In the genomic region with DNA sequence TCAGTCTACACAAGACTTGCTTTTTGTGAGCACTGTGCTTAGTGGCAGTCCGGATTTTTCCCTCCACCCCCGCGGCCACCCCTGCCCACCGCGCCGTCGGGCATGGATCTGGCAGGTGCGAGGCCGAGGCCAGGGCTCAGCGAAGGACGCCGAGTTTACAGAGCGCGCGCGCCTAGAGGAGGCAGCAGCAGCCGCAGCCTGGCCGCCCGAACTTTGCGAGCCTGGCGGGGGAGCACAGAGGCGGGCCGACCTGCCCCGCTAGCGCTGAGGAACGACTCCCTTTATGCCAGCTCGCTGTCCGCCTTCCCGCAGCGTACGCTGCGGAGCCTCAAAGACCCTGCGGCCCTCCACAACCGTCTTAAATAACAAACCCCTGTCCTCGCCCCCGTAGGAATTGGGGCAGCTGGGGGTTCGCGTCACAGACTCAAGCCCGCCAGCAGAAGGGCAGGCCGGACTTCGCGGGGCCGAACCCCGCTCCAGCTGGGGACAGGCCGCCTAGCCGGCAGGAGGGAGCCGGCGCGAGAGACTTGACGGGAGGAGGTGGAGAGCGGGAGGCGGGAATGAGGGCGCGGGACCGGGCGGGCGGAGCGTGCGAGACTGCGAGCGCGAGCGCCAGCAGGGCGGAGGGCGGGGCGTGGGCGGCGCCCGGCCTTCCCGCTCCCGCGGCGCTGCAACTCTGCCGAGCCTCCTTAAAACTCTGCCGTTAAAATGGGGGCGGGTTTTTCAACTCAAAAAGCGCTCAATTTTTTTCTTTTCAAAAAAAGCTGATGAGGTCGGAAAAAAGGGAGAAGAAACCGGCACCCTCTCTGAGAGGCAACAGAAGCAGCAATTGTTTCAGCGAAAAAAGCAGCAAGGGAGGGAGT, we compare ENCODE assay signal across 8 cellular contexts. TPM values are rescaled to one million over a fixed set of nuclear protein-coding genes. Genes with fewer than 3 reads are reported as not detected.
A peak's percentile ranks its signal among the peaks of the same experiment; 100 is the strongest.
DNase-seq lines count a peak whose midpoint lies in the region; ATAC-seq and TF ChIP-seq lines count a peak whose summit lies in the region.

No MANE protein-coding gene starts in this region.

- H3K4me1 Mint-ChIP-seq in CD14-positive monocyte: peaks cover 30% of the 10 kb centered on the region
- peaks cover 23% of the 10 kb centered on the region for H3K4me1 Mint-ChIP-seq in activated CD8-positive, alpha-beta T cell treated with anti-CD3 and anti-CD28 coated beads, Interleukin-2, amount 10 ng/mL, durations not matched to agents 7 days and 5 days (ENCODE audit: low read depth)

- peak overlapping the region; percentile 99 to 100 for H3K4me3 Mint-ChIP-seq in CD14-positive monocyte
- H3K4me3 Mint-ChIP-seq in activated CD8-positive, alpha-beta T cell treated with anti-CD3 and anti-CD28 coated beads, Interleukin-2, amount 10 ng/mL, durations not matched to agents 7 days and 5 days: peak overlapping the region; percentile 98

- ATAC-seq in GM19397 (IDR thresholded peaks at IDR 0.05; ENCODE audit: unreplicated experiment) (peak; percentile 59), HG03571 (IDR thresholded peaks at IDR 0.05; ENCODE audit: unreplicated experiment) (peak; percentile 56)
- peak; percentile 82 for ATAC-seq in activated CD8-positive, alpha-beta T cell treated with anti-CD3 and anti-CD28 coated beads, Interleukin-2, amount 10 ng/mL, durations not matched to agents 7 days and 5 days

- intact Hi-C loops in CD14-positive monocyte (cut with micrococcal nuclease): loop anchor here in 1 of 2 donors (10.0 kb wide), 2 partner anchors 207 to 547 kb away; a partner anchor contains a TSS

- WGBS in ectodermal cell, 2 experiments: 0 to 1% methylated on average over 80 of the region's 80 CpGs

- peaks cover 0 to 2% (median 0%) of the 10 kb centered on the region in 3 donors for H3K27me3 Mint-ChIP-seq in CD14-positive monocyte (ENCODE audit: low read depth in 3 of 3)
- H3K27me3 Mint-ChIP-seq in activated CD8-positive, alpha-beta T cell treated with anti-CD3 and anti-CD28 coated beads, Interleukin-2, amount 10 ng/mL, durations not matched to agents 7 days and 5 days (ENCODE audit: low read depth): no peaks in the 10 kb centered on the region

- H3K36me3 ChIP-seq in ectodermal cell (ENCODE audit: control insufficient read depth, insufficient read depth, low read length): no peaks in the 10 kb centered on the region

- peak overlapping the region; percentile 60 for H3K27ac ChIP-seq in ectodermal cell (ENCODE audit: insufficient read depth, low read depth, low read length, poor library complexity, severe bottlenecking)

- peaks cover 93% of the 10 kb centered on the region for H3K27me3 ChIP-seq in ectodermal cell (ENCODE audit: control insufficient read depth, insufficient read depth, low read length, poor library complexity, severe bottlenecking)

- no peaks in the 10 kb centered on the region for H3K36me3 Mint-ChIP-seq in CD14-positive monocyte
- H3K36me3 Mint-ChIP-seq in activated CD8-positive, alpha-beta T cell treated with anti-CD3 and anti-CD28 coated beads, Interleukin-2, amount 10 ng/mL, durations not matched to agents 7 days and 5 days (ENCODE audit: low read depth): peaks cover 31% of the 10 kb centered on the region

- POLR2A ChIA-PET in activated CD8-positive, alpha-beta T cell treated with anti-CD3 and anti-CD28 coated beads, Interleukin-2, amount 10 ng/mL, durations not matched to agents 7 days and 5 days (lab: Charles Lee): interaction anchor here (0.6 to 4.1 kb wide), 8 partner anchors 8 to 248 kb away, joined by 3 to 85 read pairs (median 4); a partner anchor contains a TSS

- peaks cover 0 to 3% (median 0%) of the 10 kb centered on the region in 7 donors for H3K9me3 Mint-ChIP-seq in CD14-positive monocyte
- H3K9me3 Mint-ChIP-seq in activated CD8-positive, alpha-beta T cell treated with anti-CD3 and anti-CD28 coated beads, Interleukin-2, amount 10 ng/mL, durations not matched to agents 7 days and 5 days (ENCODE audit: insufficient read depth): no peaks in the 10 kb centered on the region

- H3K4me3 ChIP-seq in ectodermal cell (ENCODE audit: insufficient read depth, low read depth, low read length): peak overlapping the region; percentile 55

- CTCF ChIA-PET in activated CD8-positive, alpha-beta T cell treated with anti-CD3 and anti-CD28 coated beads, Interleukin-2, amount 10 ng/mL, durations not matched to agents 7 days and 5 days (lab: Charles Lee): interaction anchor here (0.6 to 3.8 kb wide), 8 partner anchors 7 to 267 kb away, joined by 3 to 30 read pairs (median 12); a partner anchor contains a TSS

- H3K27ac Mint-ChIP-seq in CD14-positive monocyte: peak overlapping the region; percentile 83 to 97 (median 95)
- peak overlapping the region; percentile 100 for H3K27ac Mint-ChIP-seq in activated CD8-positive, alpha-beta T cell treated with anti-CD3 and anti-CD28 coated beads, Interleukin-2, amount 10 ng/mL, durations not matched to agents 7 days and 5 days

- DNase-seq in CD14-positive monocyte (ENCODE audit: low spot score): peak; percentile 64
- DNase-seq in NCI-H774 (lab: John Stamatoyannopoulos, UW): peak; percentile 98
- DNase-seq in activated CD8-positive, alpha-beta T cell treated with anti-CD3 and anti-CD28 coated beads, Interleukin-2, amount 10 ng/mL, durations not matched to agents 7 days and 5 days: peak; percentile 89
- DNase-seq in medulla oblongata (ENCODE audit: extremely low spot score): peak; percentile 91
- peak; percentile 58 to 73 (median 67) for DNase-seq in stimulated activated CD4-positive, alpha-beta T cell treated with anti-CD3 and anti-CD28 coated beads, TNF-alpha, amount 100 ng/mL, for 48 hours (ENCODE audit: low read depth in 3 of 3)

- H3K9me3 ChIP-seq in ectodermal cell (ENCODE audit: control insufficient read depth, low read length): no peaks in the 10 kb centered on the region

- TF ChIP-seq CTCF in CD14-positive monocyte (IDR thresholded peaks at IDR 0.05): peak; percentile 55

- no peaks in the 10 kb centered on the region for H3K4me1 ChIP-seq in ectodermal cell (ENCODE audit: control insufficient read depth, insufficient read depth, low read length)

RNA-seq across cellular contexts. Expression of a gene that starts 1.8 kb away (rescaled TPM):
- polyA plus RNA-seq in CD14-positive monocyte: 1 to 10 TPM; 5.3 to 7.4 TPM
- 10 to 100 TPM; 82.0 to 82.5 TPM for total RNA-seq in activated CD8-positive, alpha-beta T cell treated with anti-CD3 and anti-CD28 coated beads, Interleukin-2, amount 10 ng/mL, durations not matched to agents 7 days and 5 days
- 0.37 TPM for polyA plus RNA-seq in ectodermal cell (2013, experiment 1 of 4)
- 0.14 TPM for polyA plus RNA-seq in ectodermal cell (2013, experiment 2 of 4)
- polyA plus RNA-seq in ectodermal cell (2013, experiment 3 of 4): 0.37 TPM
- 0.53 TPM for polyA plus RNA-seq in ectodermal cell (2013, experiment 4 of 4)

RNA-seq across cellular contexts. Expression of a gene that starts 8.2 kb away (rescaled TPM):
- polyA plus RNA-seq in CD14-positive monocyte: 10 to 100 TPM; 16.9 to 29.6 TPM
- total RNA-seq in activated CD8-positive, alpha-beta T cell treated with anti-CD3 and anti-CD28 coated beads, Interleukin-2, amount 10 ng/mL, durations not matched to agents 7 days and 5 days: 100 to 1,000 TPM in 1 of 2 experiments, 10 to 100 TPM in 1; 95.6 to 104 TPM
- polyA plus RNA-seq in ectodermal cell (2013, experiment 1 of 4): 90.0 TPM
- 76.6 TPM for polyA plus RNA-seq in ectodermal cell (2013, experiment 2 of 4)
- polyA plus RNA-seq in ectodermal cell (2013, experiment 3 of 4): 59.7 TPM
- polyA plus RNA-seq in ectodermal cell (2013, experiment 4 of 4): 69.8 TPM

Comparison
In these comparisons a context has a peak if more than half of its experiments do, and no peak if none do; other contexts are left out.
1. Peak in every context shown above with its lines: DNase-seq, ATAC-seq, H3K4me3 ChIP-seq and H3K27ac ChIP-seq.